1 cellular context compared by ENCODE assay signal in the genomic region with DNA sequence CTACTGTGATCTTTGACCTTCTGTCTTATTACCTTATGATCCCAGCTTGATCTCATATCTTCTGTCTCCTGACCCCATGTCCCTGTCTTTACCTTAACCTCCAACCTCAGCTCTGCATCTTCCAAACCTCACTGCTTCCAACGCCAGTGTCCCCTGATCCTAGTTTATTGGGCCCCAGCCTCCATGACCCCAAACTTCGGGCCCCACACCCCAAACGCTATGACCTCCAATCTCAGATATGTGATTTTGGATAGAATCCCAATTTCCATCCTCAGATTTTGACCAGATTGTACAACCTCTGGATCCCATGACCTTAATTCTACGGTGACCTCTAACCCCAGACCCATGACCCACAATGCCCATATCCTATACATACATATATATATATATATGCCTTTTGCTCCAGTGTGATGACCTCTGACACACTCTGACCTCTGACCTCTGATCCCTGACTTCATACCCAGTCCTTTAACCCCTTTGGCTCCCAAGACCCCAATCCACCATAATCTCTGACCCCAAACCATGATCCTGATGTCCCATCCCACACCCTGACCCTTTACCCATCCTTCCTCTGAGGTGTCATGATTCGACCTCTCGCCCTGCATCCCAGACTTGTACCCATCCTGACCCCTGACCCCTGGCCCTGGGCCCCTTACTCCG.
TF ChIP-seq lines count a peak whose summit lies in the region.

No MANE protein-coding gene starts in this region.

TF ChIP-seq in H1, 55 proteins besides CTCF, POLR2A, EP300 and RAD21:
- TF ChIP-seq NRF1 (IDR thresholded peaks at IDR 0.05; ENCODE audit: low read depth, low read length) (no peak), CHD1 (IDR thresholded peaks at IDR 0.05; ENCODE audit: low read depth, low read length) (no peak), KDM1A (IDR thresholded peaks at IDR 0.05; ENCODE audit: borderline replicate concordance, low read length) (no peak), CBX8 (IDR thresholded peaks at IDR 0.05; ENCODE audit: borderline replicate concordance, low read depth, low read length) (no peak), SIX5 (IDR thresholded peaks at IDR 0.05; ENCODE audit: low read depth, low read length) (no peak), RXRA (IDR thresholded peaks at IDR 0.05; ENCODE audit: insufficient read depth, low read depth, low read length) (no peak), YY1 (IDR thresholded peaks at IDR 0.05; ENCODE audit: low read depth, low read length) (no peak), KDM4A (IDR thresholded peaks at IDR 0.05; ENCODE audit: low read depth, low read length, severe bottlenecking) (no peak), SP4 (IDR thresholded peaks at IDR 0.05; ENCODE audit: low read length) (no peak), KDM5A (IDR thresholded peaks at IDR 0.05; ENCODE audit: low read length) (no peak), CREB1 (IDR thresholded peaks at IDR 0.05) (no peak), SUZ12 (IDR thresholded peaks at IDR 0.05; ENCODE audit: low read length) (no peak), BCL11A (IDR thresholded peaks at IDR 0.05; ENCODE audit: low read depth in 2 of 2, low read length in 2 of 2) (no peak), POU5F1 (IDR thresholded peaks at IDR 0.05; ENCODE audit: low read depth, low read length) (no peak), JUND (IDR thresholded peaks at IDR 0.05; ENCODE audit: low read length) (no peak), GTF2F1 (IDR thresholded peaks at IDR 0.05; ENCODE audit: borderline replicate concordance, low read depth, low read length) (no peak), CHD2 (IDR thresholded peaks at IDR 0.05; ENCODE audit: low read length) (no peak), TBP (IDR thresholded peaks at IDR 0.05; ENCODE audit: low read depth, low read length) (no peak)
- TF ChIP-seq, protein P1, sequence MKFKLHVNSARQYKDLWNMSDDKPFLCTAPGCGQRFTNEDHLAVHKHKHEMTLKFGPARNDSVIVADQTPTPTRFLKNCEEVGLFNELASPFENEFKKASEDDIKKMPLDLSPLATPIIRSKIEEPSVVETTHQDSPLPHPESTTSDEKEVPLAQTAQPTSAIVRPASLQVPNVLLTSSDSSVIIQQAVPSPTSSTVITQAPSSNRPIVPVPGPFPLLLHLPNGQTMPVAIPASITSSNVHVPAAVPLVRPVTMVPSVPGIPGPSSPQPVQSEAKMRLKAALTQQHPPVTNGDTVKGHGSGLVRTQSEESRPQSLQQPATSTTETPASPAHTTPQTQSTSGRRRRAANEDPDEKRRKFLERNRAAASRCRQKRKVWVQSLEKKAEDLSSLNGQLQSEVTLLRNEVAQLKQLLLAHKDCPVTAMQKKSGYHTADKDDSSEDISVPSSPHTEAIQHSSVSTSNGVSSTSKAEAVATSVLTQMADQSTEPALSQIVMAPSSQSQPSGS (IDR thresholded peaks at IDR 0.05; ENCODE audit: low read length): no peak
- TF ChIP-seq, protein P2, sequence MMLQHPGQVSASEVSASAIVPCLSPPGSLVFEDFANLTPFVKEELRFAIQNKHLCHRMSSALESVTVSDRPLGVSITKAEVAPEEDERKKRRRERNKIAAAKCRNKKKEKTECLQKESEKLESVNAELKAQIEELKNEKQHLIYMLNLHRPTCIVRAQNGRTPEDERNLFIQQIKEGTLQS (IDR thresholded peaks at IDR 0.05; ENCODE audit: insufficient read depth, low read depth, low read length): no peak
TF ChIP-seq in H1: peak in this region for 0.
